In the genomic region with DNA sequence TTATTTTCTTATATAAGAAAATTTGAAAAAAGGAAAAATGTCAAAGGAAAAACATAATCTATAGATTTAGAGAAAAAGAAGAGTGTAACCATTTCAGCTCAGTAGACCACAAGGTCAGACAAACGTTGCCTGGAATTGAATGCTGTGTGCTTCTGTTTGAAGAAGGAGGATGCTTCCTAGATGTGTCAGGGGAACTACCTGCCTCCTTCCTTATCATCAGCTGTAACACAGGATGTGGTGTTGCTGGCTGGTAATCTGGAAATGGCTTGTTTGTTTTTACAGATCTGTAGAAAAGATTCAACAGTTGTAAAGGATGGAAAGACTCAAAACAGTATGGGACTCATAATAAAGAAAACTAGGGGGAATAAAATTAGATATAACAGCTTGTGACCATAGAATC, we compare ENCODE assay signal across 9 cellular contexts.
DNase-seq lines count a peak whose midpoint lies in the region; ATAC-seq, FAIRE-seq and TF ChIP-seq lines count a peak whose summit lies in the region.
"Had no signal": no experiment of that assay in that cellular context is flagged by ENCODE, and none has a peak within 500 bp of the region (broad histone marks: within the 10 kb centered on the region; RNA-seq: fewer than 3 reads in every experiment).

No MANE protein-coding gene starts in this region.

- DNase-seq in GM12891 (ENCODE audit: insufficient read length, low spot score) (no peak), brain microvascular endothelial cell (peak; percentile 43), midbrain (lab: John Stamatoyannopoulos, UW) (no peak), NCI-H524 (lab: John Stamatoyannopoulos, UW) (no peak)
- DNase-seq in activated T-cell treated with anti-CD3 and anti-CD28 coated beads, Interleukin-2, amount 50 U/mL, for 48 hours, result no peak
- no peak for DNase-seq in activated naive CD4-positive, alpha-beta T cell treated with anti-CD3 and anti-CD28 coated beads, Interleukin-2, amount 50 U/mL, for 16 hours
- DNase-seq: KG1 had no signal

- no peak overlapping the region for H3K4me3 ChIP-seq in brain microvascular endothelial cell (ENCODE audit: low read depth, low read length)

- H3K27ac ChIP-seq in brain microvascular endothelial cell, result no peak overlapping the region

- TF ChIP-seq CTCF in brain microvascular endothelial cell (IDR thresholded peaks at IDR 0.05; ENCODE audit: low read depth, low read length, missing control alignments), result no peak

- H3K27me3 ChIP-seq in brain microvascular endothelial cell (replicated peaks), result no peaks in the 10 kb centered on the region

- ATAC-seq in GM21367 (IDR thresholded peaks at IDR 0.05; ENCODE audit: unreplicated experiment) (peak; percentile 57), HG03378 (IDR thresholded peaks at IDR 0.05; ENCODE audit: unreplicated experiment) (peak; percentile 92)

- peak; percentile 66 for FAIRE-seq in GM12891 (lab: Jason Lieb, UNC)

- no peaks in the 10 kb centered on the region for H3K36me3 ChIP-seq in brain microvascular endothelial cell (replicated peaks)

- in situ Hi-C loops in brain microvascular endothelial cell (cut with HindIII; ENCODE audit: low pct_ligation_motif_present, low sequenced_read_pairs), result no loop called here

- TF ChIP-seq POLR2A in GM12891 (IDR thresholded peaks at IDR 0.05; ENCODE audit: low read depth, low read length), result no peak

TF ChIP-seq in GM12891, 5 proteins besides CTCF, POLR2A, EP300 and RAD21:
- TF ChIP-seq POLR2AphosphoS5 (IDR thresholded peaks at IDR 0.05; ENCODE audit: low read depth, low read length) (no peak), TAF1 (IDR thresholded peaks at IDR 0.05; ENCODE audit: low read depth, low read length) (no peak), SPI1 (IDR thresholded peaks at IDR 0.05; ENCODE audit: low read depth, low read length) (no peak), PAX5 (IDR thresholded peaks at IDR 0.05; ENCODE audit: insufficient read depth, low read length, severe bottlenecking) (no peak), POU2F2 (IDR thresholded peaks at IDR 0.05; ENCODE audit: low read depth, low read length) (no peak)
